ENCODE assay signal across 8 cellular contexts in the genomic region with DNA sequence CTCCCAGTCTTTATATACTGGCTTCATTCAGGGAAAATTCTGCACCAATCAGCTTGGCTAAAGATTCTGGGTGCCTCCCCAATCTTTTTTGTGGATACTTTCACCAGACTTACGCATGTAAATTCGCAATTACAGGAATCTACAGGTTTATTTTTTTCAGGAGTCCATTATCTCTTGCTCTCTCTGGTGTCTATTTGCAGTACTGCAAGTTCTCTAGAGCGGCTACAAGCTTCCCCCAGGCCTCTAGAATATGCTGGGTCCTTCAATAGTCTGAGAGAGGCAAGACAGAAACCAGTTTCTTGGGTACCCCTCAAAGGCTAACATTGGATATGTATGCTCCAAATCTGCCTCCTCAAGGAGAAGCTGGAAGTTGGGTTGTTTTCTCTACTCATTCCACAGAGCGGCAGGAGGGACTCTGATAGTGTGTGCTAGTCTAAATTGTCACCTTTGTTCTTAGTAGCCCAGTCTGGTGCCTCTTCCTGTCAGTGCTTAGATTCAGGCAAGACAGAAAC. TPM values are rescaled to one million over a fixed set of nuclear protein-coding genes. Genes with fewer than 3 reads are reported as not detected.
DNase-seq lines count a peak whose midpoint lies in the region; ATAC-seq, FAIRE-seq and TF ChIP-seq lines count a peak whose summit lies in the region.

No MANE protein-coding gene starts in this region.

- no peak overlapping the region for H3K4me3 Mint-ChIP-seq in endodermal cell

- H3K4me1 ChIP-seq in endodermal cell (ENCODE audit: control insufficient read depth, insufficient read depth, low read length) (peaks cover under 1% of the 10 kb centered on the region), small intestine (ENCODE audit: control insufficient read depth in 2 of 2, insufficient read depth in 1 of 2, low read depth in 1 of 2, low read length in 1 of 2) (no peaks in the 10 kb centered on the region)

- no peaks in the 10 kb centered on the region for H3K27me3 ChIP-seq in endodermal cell (ENCODE audit: control insufficient read depth, insufficient read depth, low read length, poor library complexity, severe bottlenecking)
- H3K27me3 ChIP-seq in small intestine (ENCODE audit: control insufficient read depth in 2 of 2, insufficient read depth in 2 of 2, low read length in 2 of 2) = no peaks in the 10 kb centered on the region

- H3K4me1 Mint-ChIP-seq in endodermal cell = peaks cover 34% of the 10 kb centered on the region

- H3K36me3 Mint-ChIP-seq in endodermal cell (ENCODE audit: low read depth) = no peaks in the 10 kb centered on the region

- H3K4me3 ChIP-seq in endodermal cell (ENCODE audit: low read length) (peak overlapping the region; percentile 16), small intestine (ENCODE audit: low read depth in 1 of 2, low read length in 2 of 2) (no peak overlapping the region)

- H3K27ac Mint-ChIP-seq in endodermal cell = peak overlapping the region; percentile 80

- H3K9me3 ChIP-seq in endodermal cell (ENCODE audit: control insufficient read depth, low read length) (peaks cover 12% of the 10 kb centered on the region), small intestine (ENCODE audit: control insufficient read depth, low read depth) (no peaks in the 10 kb centered on the region)

- 40 to 43% methylated on average over 3 to 4 of the region's 4 CpGs for WGBS in endodermal cell (ENCODE audit: insufficient coverage in 1 of 2, insufficient read length in 1 of 2), 2 experiments
- 36 to 41% (median 36%) methylated on average over 4 of the region's 4 CpGs for WGBS in small intestine, 3 donors

- no peak for ATAC-seq in HG02938 (IDR thresholded peaks at IDR 0.05; ENCODE audit: unreplicated experiment)

- TF ChIP-seq CTCF in endodermal cell (conservative IDR thresholded peaks at IDR 0.05) = peak; percentile 91

- peaks cover 13% of the 10 kb centered on the region for H3K27me3 Mint-ChIP-seq in endodermal cell (ENCODE audit: insufficient read depth)

- H3K36me3 ChIP-seq in endodermal cell (ENCODE audit: control insufficient read depth, insufficient read depth, low read length) (no peaks in the 10 kb centered on the region), small intestine (ENCODE audit: control insufficient read depth in 2 of 2, insufficient read depth in 2 of 2, low read length in 2 of 2) (no peaks in the 10 kb centered on the region)

- peak; percentile 15 for DNase-seq in CD1c-positive myeloid dendritic cell (ENCODE audit: extremely low spot score)
- DNase-seq in HCEC 1CT = peak; percentile 38
- peak; percentile 14 for DNase-seq in SIG-M5 (lab: John Stamatoyannopoulos, UW)
- DNase-seq in endodermal cell = no peak
- peak; percentile 26 for DNase-seq in small intestine
- DNase-seq in activated effector memory CD4-positive, alpha-beta T cell treated with anti-CD3 and anti-CD28 coated beads, Interleukin-2, amount 50 U/mL, for 16 hours = no peak
- DNase-seq in DMS79 (lab: John Stamatoyannopoulos, UW) = no peak

- H3K9ac ChIP-seq in endodermal cell (ENCODE audit: extremely low read depth, low read length, poor library complexity, severe bottlenecking) = no peak overlapping the region

- FAIRE-seq in small intestine (lab: Jason Lieb, UNC) = no peak

- peaks cover 3% of the 10 kb centered on the region for H3K9me3 Mint-ChIP-seq in endodermal cell

- no peak overlapping the region for H3K27ac ChIP-seq in endodermal cell (ENCODE audit: low read depth, low read length)
- no peak overlapping the region for H3K27ac ChIP-seq in small intestine (ENCODE audit: low read depth in 1 of 2, low read length in 1 of 2)

RNA-seq across cellular contexts. Expression of a gene that starts 58.5 kb away (rescaled TPM):
- not detected for total RNA-seq in endodermal cell
- not detected for polyA plus RNA-seq in endodermal cell (2013, experiment 1 of 2)
- not detected for polyA plus RNA-seq in endodermal cell (2013, experiment 2 of 2)
- not detected for polyA plus RNA-seq in small intestine

Comparison
In these comparisons a context has a peak if more than half of its experiments do, and no peak if none do; other contexts are left out.
1. DNase-seq: peak in CD1c-positive myeloid dendritic cell (single experiment), HCEC 1CT (single experiment), SIG-M5 (single experiment) and small intestine (single experiment); none in endodermal cell (single experiment), activated effector memory CD4-positive, alpha-beta T cell treated with anti-CD3 and anti-CD28 coated beads, Interleukin-2, amount 50 U/mL, for 16 hours (single experiment) and DMS79 (single experiment).